In the genomic region with DNA sequence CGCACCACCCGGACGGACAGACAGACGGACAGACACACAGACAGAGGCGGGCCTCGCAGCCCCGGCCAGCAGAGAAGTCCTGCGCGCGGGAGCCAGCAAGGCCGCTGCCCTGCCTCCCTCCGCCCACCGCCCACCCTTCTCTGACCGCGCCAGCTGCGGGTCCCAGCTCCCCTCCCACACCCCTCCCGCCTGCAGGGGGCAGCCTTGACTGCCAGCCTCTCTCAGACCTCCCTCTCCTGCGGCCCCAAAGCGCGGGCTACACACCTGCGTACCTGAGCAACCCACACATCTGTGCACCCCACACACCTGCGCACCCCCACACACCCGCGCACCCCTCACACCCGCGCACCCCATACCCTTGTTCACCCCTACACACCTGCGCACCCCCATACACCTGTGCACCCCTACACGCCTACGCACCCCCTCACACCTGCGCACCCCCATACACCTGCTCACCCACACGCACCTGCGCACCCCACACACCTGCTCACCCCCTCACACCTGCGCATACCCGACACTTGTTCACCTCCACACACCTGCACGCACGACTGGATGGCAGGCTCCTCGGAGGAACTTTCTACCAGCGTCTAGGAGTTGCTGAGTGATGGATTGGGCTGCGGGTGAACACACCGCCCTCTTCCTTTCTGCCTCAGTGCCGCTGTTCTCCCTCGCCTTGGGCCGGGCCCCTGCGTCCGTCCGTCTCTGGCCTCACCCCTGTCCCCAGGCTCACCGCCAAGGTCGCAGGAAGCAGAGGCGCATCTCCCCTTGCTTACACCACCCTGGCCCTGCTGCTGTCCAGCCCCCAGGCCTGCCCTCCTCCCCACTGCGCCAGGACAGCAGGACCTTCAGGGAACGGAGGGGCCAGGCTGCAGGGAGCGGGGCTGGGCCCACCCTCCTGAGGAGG, we compare ENCODE assay signal across 1 cellular context.
TF ChIP-seq lines count a peak whose summit lies in the region.

No MANE protein-coding gene starts in this region.

TF ChIP-seq in H1, 55 proteins besides CTCF, POLR2A, EP300 and RAD21:
- TF ChIP-seq CREB1 (IDR thresholded peaks at IDR 0.05) (peak; percentile 36; the same call in 1 of the 2 replicates), KDM1A (IDR thresholded peaks at IDR 0.05; ENCODE audit: borderline replicate concordance, low read length) (no peak), CBX5 (IDR thresholded peaks at IDR 0.05; ENCODE audit: low read depth, low read length) (no peak), SIRT6 (IDR thresholded peaks at IDR 0.05; ENCODE audit: low read length) (no peak)
- TF ChIP-seq, protein P1, sequence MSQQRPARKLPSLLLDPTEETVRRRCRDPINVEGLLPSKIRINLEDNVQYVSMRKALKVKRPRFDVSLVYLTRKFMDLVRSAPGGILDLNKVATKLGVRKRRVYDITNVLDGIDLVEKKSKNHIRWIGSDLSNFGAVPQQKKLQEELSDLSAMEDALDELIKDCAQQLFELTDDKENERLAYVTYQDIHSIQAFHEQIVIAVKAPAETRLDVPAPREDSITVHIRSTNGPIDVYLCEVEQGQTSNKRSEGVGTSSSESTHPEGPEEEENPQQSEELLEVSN (IDR thresholded peaks at IDR 0.05), result peak; percentile 56
